9 cellular contexts compared by ENCODE assay signal in the genomic region with DNA sequence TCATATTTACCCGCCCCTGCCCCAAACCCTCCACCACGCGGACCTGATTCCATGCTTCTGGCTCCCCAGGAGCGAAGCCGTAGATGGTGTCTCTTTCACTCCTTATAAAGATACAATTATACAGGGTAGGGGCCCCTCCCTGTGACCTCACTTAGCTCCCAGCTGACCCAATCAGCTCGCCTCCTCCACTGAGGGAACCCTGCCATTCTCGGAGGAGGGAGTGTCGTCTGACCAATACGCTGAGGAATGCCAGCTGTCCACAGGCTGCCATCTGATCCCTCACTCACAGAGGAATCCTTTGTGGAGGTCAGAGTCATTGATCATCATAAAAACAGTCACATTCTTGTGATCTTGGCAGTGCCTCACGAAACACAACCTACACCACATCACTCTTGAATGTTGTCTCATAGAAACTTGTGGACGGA.
DNase-seq lines count a peak whose midpoint lies in the region; ATAC-seq and TF ChIP-seq lines count a peak whose summit lies in the region.
"Had no signal": no experiment of that assay in that cellular context is flagged by ENCODE, and none has a peak within 500 bp of the region (broad histone marks: within the 10 kb centered on the region; RNA-seq: fewer than 3 reads in every experiment).

No MANE protein-coding gene starts in this region.

- H3K4me1 Mint-ChIP-seq in nephron progenitor cell = peaks cover 93% of the 10 kb centered on the region

- H3K36me3 Mint-ChIP-seq in nephron progenitor cell (ENCODE audit: low read depth) = no peaks in the 10 kb centered on the region

- H3K79me2 ChIP-seq in PC-3 (ENCODE audit: low read length) (no peaks in the 10 kb centered on the region), fibroblast of lung (ENCODE audit: control insufficient read depth, insufficient read depth, low read length) (no peaks in the 10 kb centered on the region), MM.1S (ENCODE audit: low read length) (no peaks in the 10 kb centered on the region)

- H3K9ac ChIP-seq in PC-3 (ENCODE audit: low read length) (peak overlapping the region; percentile 63), fibroblast of lung (ENCODE audit: insufficient read depth, low read length) (no peak overlapping the region), MM.1S (ENCODE audit: low read length) (no peak overlapping the region)

- intact Hi-C loops in PC-3 (cut with micrococcal nuclease) = loop anchor here (1.0 to 5.0 kb wide), 3 partner anchors 25 to 303 kb away; partner anchors contain the start of gene INSIG1

- POLR2A ChIA-PET in PC-3 (lab: Charles Lee; ENCODE audit: unreplicated experiment) = interaction anchor here (0.6 to 0.9 kb wide), 2 partner anchors 24 to 67 kb away, joined by 3 to 12 read pairs; partner anchors contain the start of gene INSIG1

- no peaks in the 10 kb centered on the region for H3K27me3 ChIP-seq in PC-3 (ENCODE audit: low read length)
- no peaks in the 10 kb centered on the region for H3K27me3 ChIP-seq in fibroblast of lung (ENCODE audit: control insufficient read depth, insufficient read depth, low read length)
- peaks cover 72% of the 10 kb centered on the region for H3K27me3 ChIP-seq in MM.1S (replicated peaks; ENCODE audit: insufficient read depth, low read length)

- H3K27ac ChIP-seq in PC-3 (ENCODE audit: low read length) (peak overlapping the region; percentile 83), fibroblast of lung (ENCODE audit: insufficient read depth, low read length) (peak overlapping the region; percentile 67), MM.1S (ENCODE audit: low read length) (no peak overlapping the region)

- TF ChIP-seq CTCF in PC-3 (conservative IDR thresholded peaks at IDR 0.05; ENCODE audit: low read depth, low read length) (no peak), fibroblast of lung (conservative IDR thresholded peaks at IDR 0.05 in 1 of 2, IDR thresholded peaks at IDR 0.05 in 1 of 2; ENCODE audit: low read depth in 1 of 2, low read length in 2 of 2) (no peak), nephron progenitor cell (IDR thresholded peaks at IDR 0.05) (no peak), MM.1S (IDR thresholded peaks at IDR 0.05; ENCODE audit: low read length) (no peak)

- H4K20me1 ChIP-seq in PC-3 (ENCODE audit: low read length) = no peaks in the 10 kb centered on the region
- no peaks in the 10 kb centered on the region for H4K20me1 ChIP-seq in fibroblast of lung (ENCODE audit: control insufficient read depth, extremely low read depth, insufficient read depth, low read length)
- no peaks in the 10 kb centered on the region for H4K20me1 ChIP-seq in MM.1S (ENCODE audit: insufficient read depth, low read length)

- peak overlapping the region; percentile 39 for H3K4me3 Mint-ChIP-seq in nephron progenitor cell

- H3K27me3 Mint-ChIP-seq in nephron progenitor cell (ENCODE audit: low read depth, poor library complexity) = peaks cover 14% of the 10 kb centered on the region

- H3K4me1 ChIP-seq in PC-3 (ENCODE audit: insufficient read depth, low read length) (peaks cover 34% of the 10 kb centered on the region), fibroblast of lung (ENCODE audit: control insufficient read depth, extremely low read depth, insufficient read depth, low read length) (peaks cover 8% of the 10 kb centered on the region), MM.1S (ENCODE audit: low read length) (no peaks in the 10 kb centered on the region)

- H3K4me3 ChIP-seq in PC-3 (ENCODE audit: low read length) (no peak overlapping the region), fibroblast of lung (replicated peaks in 1 of 4; ENCODE audit: control extremely low read depth in 1 of 4, insufficient read depth in 1 of 4, low read depth in 3 of 4, low read length in 4 of 4) (no peak overlapping the region), MM.1S (ENCODE audit: low read length) (no peak overlapping the region)

- peak overlapping the region; percentile 74 for H3K27ac Mint-ChIP-seq in nephron progenitor cell

- H3K9me3 Mint-ChIP-seq in nephron progenitor cell = no peaks in the 10 kb centered on the region

- H3K36me3 ChIP-seq in PC-3 (ENCODE audit: low read depth, low read length) (no peaks in the 10 kb centered on the region), fibroblast of lung (ENCODE audit: control insufficient read depth, insufficient read depth, low read length) (no peaks in the 10 kb centered on the region), MM.1S (replicated peaks; ENCODE audit: insufficient read depth, low read length) (no peaks in the 10 kb centered on the region)

- H3K4me2 ChIP-seq in PC-3 (ENCODE audit: low read length) (peak overlapping the region; percentile 57), fibroblast of lung (ENCODE audit: extremely low read depth, insufficient read depth, low read length) (no peak overlapping the region), MM.1S (ENCODE audit: low read depth, low read length) (no peak overlapping the region)

- H2AFZ ChIP-seq in PC-3 (ENCODE audit: low read length) (0 out of 2 replicates have a peak overlapping the region, but pooled peaks have one; percentile 11), fibroblast of lung (ENCODE audit: low read length) (no peak overlapping the region), MM.1S (ENCODE audit: low read length) (no peak overlapping the region)

- no peaks in the 10 kb centered on the region for H3F3A ChIP-seq in PC-3 (ENCODE audit: low read length, unreplicated experiment)
- no peaks in the 10 kb centered on the region for H3F3A ChIP-seq in MM.1S (ENCODE audit: insufficient read depth, low read length)

- no peaks in the 10 kb centered on the region for H3K9me2 ChIP-seq in PC-3 (replicated peaks; ENCODE audit: low read length)
- no peaks in the 10 kb centered on the region for H3K9me2 ChIP-seq in MM.1S (replicated peaks; ENCODE audit: insufficient read depth, low read length)

- ATAC-seq in PC-3 (peak; percentile 99), HG02678 (IDR thresholded peaks at IDR 0.05; ENCODE audit: unreplicated experiment) (no peak)

- CTCF ChIA-PET in PC-3 (lab: Charles Lee) = interaction anchor here (0.6 kb wide), 2 partner anchors 12 to 41 kb away, joined by 3 to 6 read pairs; no protein-coding TSS in a partner anchor

- no TSS peak for BruUV-seq in PC-3 (replicated peaks; lab: Mats Ljungman, UMichigan)

- H3K9me3 ChIP-seq in PC-3 (ENCODE audit: low read length) = no peaks in the 10 kb centered on the region
- H3K9me3 ChIP-seq in fibroblast of lung (ENCODE audit: control insufficient read depth, insufficient read depth, low read depth, low read length) = no peaks in the 10 kb centered on the region
- H3K9me3 ChIP-seq in MM.1S (replicated peaks; ENCODE audit: insufficient read depth, low read length) = no peaks in the 10 kb centered on the region

- DNase-seq in AG20443 (ENCODE audit: low spot score) = peak; percentile 98
- peak; percentile 98 for DNase-seq in PC-3
- DNase-seq in fibroblast of lung (ENCODE audit: low read depth in 2 of 2) = peak; percentile 99 to 100
- peak; percentile 58 for DNase-seq in nephron progenitor cell
- no peak for DNase-seq in ecto neural progenitor cell (ENCODE audit: low spot score)
- DNase-seq in D341Med (ENCODE audit: low spot score) = no peak
- DNase-seq in MM.1S = no peak
- DNase-seq: erythroblast had no signal

Comparison
In these comparisons a context has a peak if more than half of its experiments do, and no peak if none do; other contexts are left out.
1. DNase-seq: peak in AG20443 (single experiment), PC-3 (single experiment), fibroblast of lung (2 of 2) and nephron progenitor cell (single experiment); none in ecto neural progenitor cell (single experiment), D341Med (single experiment) and MM.1S (single experiment).